In the genomic region with DNA sequence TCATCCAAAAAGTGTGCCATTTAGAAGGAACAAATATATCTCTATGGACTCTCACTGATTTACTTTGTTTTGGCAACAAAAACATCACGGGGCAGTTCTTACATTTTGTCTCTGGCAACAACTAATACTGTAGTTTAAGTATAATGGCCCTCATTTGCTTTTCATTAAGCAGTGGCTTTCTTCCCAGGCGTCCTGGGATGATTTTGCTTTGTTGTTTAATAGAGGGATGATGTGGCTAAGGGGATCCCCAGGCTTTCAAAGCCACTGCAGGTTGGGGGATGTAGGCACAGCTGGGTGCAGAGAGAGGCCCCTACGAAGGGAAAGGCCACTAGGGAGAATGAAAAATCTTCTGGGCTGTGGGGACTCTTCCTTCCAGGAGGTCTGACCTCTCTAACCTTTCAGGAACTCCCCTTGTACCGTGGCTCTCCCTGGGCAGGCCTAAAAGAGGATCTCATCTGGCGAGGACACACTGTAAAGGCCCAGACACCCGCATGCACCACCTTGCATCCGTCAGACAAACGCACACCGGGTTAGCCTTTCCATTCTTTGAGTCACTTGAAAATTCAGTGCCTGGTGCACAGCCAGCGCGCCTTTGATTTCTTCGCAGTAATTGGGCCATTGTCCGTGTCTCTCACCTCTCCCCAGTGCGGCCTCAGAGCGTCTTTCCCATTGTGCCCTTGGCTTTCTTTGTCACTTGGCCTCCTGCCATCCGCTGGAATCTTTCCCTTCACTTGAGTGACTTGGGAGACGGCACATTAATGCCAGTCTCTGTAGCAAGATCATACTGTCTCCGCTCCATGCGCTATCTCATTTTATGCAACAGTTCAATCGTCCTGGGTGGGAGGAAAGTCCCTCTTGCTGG, we compare ENCODE assay signal across 18 cellular contexts. TPM values are rescaled to one million over a fixed set of nuclear protein-coding genes. Genes with fewer than 3 reads are reported as not detected.
DNase-seq lines count a peak whose midpoint lies in the region; ATAC-seq, FAIRE-seq and TF ChIP-seq lines count a peak whose summit lies in the region.
"Had no signal": no experiment of that assay in that cellular context is flagged by ENCODE, and none has a peak within 500 bp of the region (broad histone marks: within the 10 kb centered on the region; RNA-seq: fewer than 3 reads in every experiment).

No MANE protein-coding gene starts in this region.

- intact Hi-C loops in CD14-positive monocyte (cut with micrococcal nuclease) = no loop called here

- peaks cover 0 to 6% (median 0%) of the 10 kb centered on the region in 7 donors for H3K9me3 Mint-ChIP-seq in CD14-positive monocyte
- H3K9me3 Mint-ChIP-seq in mesothelial cell of epicardium = no peaks in the 10 kb centered on the region

- TF ChIP-seq POLR2A in H54 (IDR thresholded peaks at IDR 0.05; ENCODE audit: low read depth, low read length) = no peak

- no peak overlapping the region for H3K4me3 ChIP-seq in fibroblast of mammary gland (ENCODE audit: control insufficient read depth, low read depth, low read length)
- H3K4me3 ChIP-seq: BLaER1, prostate gland had no signal

- H3K36me3 Mint-ChIP-seq in CD14-positive monocyte (no peaks in the 10 kb centered on the region), mesothelial cell of epicardium (no peaks in the 10 kb centered on the region)

- H3K4me1 Mint-ChIP-seq in CD14-positive monocyte (peaks cover 49% of the 10 kb centered on the region), mesothelial cell of epicardium (peaks cover 26% of the 10 kb centered on the region)

- H3K27ac Mint-ChIP-seq in CD14-positive monocyte (peak overlapping the region in 4 of 7 donors; percentile 4 to 63 (median 60)), mesothelial cell of epicardium (peak overlapping the region; percentile 49)

- TF ChIP-seq CTCF in CD14-positive monocyte (IDR thresholded peaks at IDR 0.05) = no peak
- no peak for TF ChIP-seq CTCF in fibroblast of mammary gland (conservative IDR thresholded peaks at IDR 0.05; ENCODE audit: control insufficient read depth, insufficient read depth, low read depth, low read length)
- TF ChIP-seq CTCF in mesothelial cell of epicardium (IDR thresholded peaks at IDR 0.05; ENCODE audit: unreplicated experiment) = no peak

- no peak for ATAC-seq in GM21423 (IDR thresholded peaks at IDR 0.05; ENCODE audit: unreplicated experiment)
- ATAC-seq in HG03108 (IDR thresholded peaks at IDR 0.05; ENCODE audit: unreplicated experiment) = no peak

- no peak for FAIRE-seq in H54 (lab: Jason Lieb, UNC)
- FAIRE-seq: HTR-8/SVneo, keratinocyte, TTC549 had no signal

- no peaks in the 10 kb centered on the region for H3K27me3 Mint-ChIP-seq in CD14-positive monocyte (ENCODE audit: low read depth in 3 of 3)
- H3K27me3 Mint-ChIP-seq in mesothelial cell of epicardium (ENCODE audit: low read depth) = peaks cover 30% of the 10 kb centered on the region

- H3K4me3 Mint-ChIP-seq in CD14-positive monocyte (no peak overlapping the region), mesothelial cell of epicardium (no peak overlapping the region)

- DNase-seq in CD14-positive monocyte (ENCODE audit: low spot score) (no peak), NCI-H1105 treated with DMSO at 0.1 percent for 48 hours (lab: John Stamatoyannopoulos, UW) (peak; percentile 84), fibroblast of mammary gland (ENCODE audit: low read depth) (peak; percentile 38), mesothelial cell of epicardium (ENCODE audit: low spot score in 2 of 2, unreplicated experiment in 2 of 2) (no peak), H54 (ENCODE audit: insufficient read length, low spot score) (no peak)
- no peak for DNase-seq in activated naive CD4-positive, alpha-beta T cell treated with Interleukin-2 at 50 U/mL for 16 hours
- DNase-seq: activated CD4-positive, alpha-beta T cell treated with anti-CD3 and anti-CD28 coated beads, Interleukin-2, amount 50 U/mL, for 48 hours; activated effector memory CD4-positive, alpha-beta T cell treated with Interleukin-2 at 50 U/mL for 16 hours; brain microvascular endothelial cell; foreskin melanocyte; NCI-H2171 had no signal

RNA-seq across cellular contexts. Expression of gene AFF3, which starts 40.3 kb away (rescaled TPM):
- polyA plus RNA-seq in CD14-positive monocyte = under 1 TPM; 0.17 to 0.49 TPM
- total RNA-seq in mesothelial cell of epicardium = 14.4 to 15.6 TPM (median 14.7 TPM) in 3 replicates
- polyA plus RNA-seq: keratinocyte had no signal

Comparison
In these comparisons a context has a peak if more than half of its experiments do, and no peak if none do; other contexts are left out.
1. DNase-seq: peak in NCI-H1105 treated with DMSO at 0.1 percent for 48 hours (single experiment) and fibroblast of mammary gland (single experiment); none in CD14-positive monocyte (single experiment), mesothelial cell of epicardium (0 of 2), activated naive CD4-positive, alpha-beta T cell treated with Interleukin-2 at 50 U/mL for 16 hours (single experiment) and H54 (single experiment).